In the genomic region with DNA sequence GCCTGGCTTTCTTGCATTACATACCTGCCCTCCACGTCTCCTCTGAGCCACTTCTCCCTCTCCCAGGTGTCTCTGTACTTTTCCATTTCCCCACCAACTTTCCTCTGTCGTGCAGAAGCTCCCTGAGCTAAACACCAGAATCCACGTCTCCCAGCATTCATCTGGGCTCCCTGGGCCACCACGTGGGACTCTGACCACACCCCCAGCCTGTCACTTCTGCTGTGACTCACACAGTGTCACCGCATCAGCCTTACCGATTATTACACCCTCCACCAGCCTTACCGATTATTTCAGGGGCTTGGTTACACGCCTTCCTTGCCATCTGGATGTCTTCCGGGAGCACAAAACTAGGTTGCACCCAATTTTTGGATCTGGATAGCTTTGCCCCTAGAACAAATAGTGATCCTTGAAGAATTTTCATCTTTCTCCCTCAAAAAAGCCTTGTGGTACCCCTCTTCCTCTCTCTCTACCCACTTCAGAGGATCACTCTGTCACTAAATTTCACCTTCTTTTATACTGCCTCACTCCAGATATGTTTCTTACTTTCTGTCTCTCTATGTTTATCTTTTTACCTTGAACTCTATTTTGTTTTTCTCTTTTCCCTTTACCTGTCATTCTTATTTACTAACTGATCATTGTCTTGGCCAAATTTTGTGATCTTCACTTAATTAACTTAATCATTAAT, we compare ENCODE assay signal across 9 cellular contexts.
A peak's percentile ranks its signal among the peaks of the same experiment; 100 is the strongest.
DNase-seq lines count a peak whose midpoint lies in the region; ATAC-seq and TF ChIP-seq lines count a peak whose summit lies in the region.
"Had no signal": no experiment of that assay in that cellular context is flagged by ENCODE, and none has a peak within 500 bp of the region (broad histone marks: within the 10 kb centered on the region; RNA-seq: fewer than 3 reads in every experiment).

No MANE protein-coding gene starts in this region.

- H3K9me2 ChIP-seq in Loucy (replicated peaks; ENCODE audit: low read depth, low read length), result no peaks in the 10 kb centered on the region

- peaks cover 25% of the 10 kb centered on the region for H3K9me3 Mint-ChIP-seq in activated naive CD8-positive, alpha-beta T cell treated with anti-CD3 and anti-CD28 coated beads, Interleukin-2, amount 50 U/mL, for 24 hours

- no peak overlapping the region for H3K4me2 ChIP-seq in Loucy (ENCODE audit: low read depth, low read length, poor library complexity, severe bottlenecking)

- H2AFZ ChIP-seq in Loucy (ENCODE audit: low read length), result 0 out of 2 replicates have a peak overlapping the region, but pooled peaks have one; percentile 23

- H3K27ac Mint-ChIP-seq in activated naive CD8-positive, alpha-beta T cell treated with anti-CD3 and anti-CD28 coated beads, Interleukin-2, amount 50 U/mL, for 24 hours, result peak overlapping the region; percentile 73

- peak overlapping the region; percentile 50 for H3K4me3 Mint-ChIP-seq in activated naive CD8-positive, alpha-beta T cell treated with anti-CD3 and anti-CD28 coated beads, Interleukin-2, amount 50 U/mL, for 24 hours

- H3K4me1 Mint-ChIP-seq in activated naive CD8-positive, alpha-beta T cell treated with anti-CD3 and anti-CD28 coated beads, Interleukin-2, amount 50 U/mL, for 24 hours, result peaks cover 12% of the 10 kb centered on the region

- H3K4me3 ChIP-seq in Loucy (ENCODE audit: low read length, poor library complexity, severe bottlenecking), result no peak overlapping the region
- H3K4me3 ChIP-seq: lung had no signal

- H3K36me3 Mint-ChIP-seq in activated naive CD8-positive, alpha-beta T cell treated with anti-CD3 and anti-CD28 coated beads, Interleukin-2, amount 50 U/mL, for 24 hours (ENCODE audit: low read depth), result peaks cover 9% of the 10 kb centered on the region

- peak; percentile 100 for ATAC-seq in activated naive CD8-positive, alpha-beta T cell treated with anti-CD3 and anti-CD28 coated beads, Interleukin-2, amount 50 U/mL, for 24 hours
- ATAC-seq in HG02623 (IDR thresholded peaks at IDR 0.05; ENCODE audit: unreplicated experiment) (no peak), HG02870 (IDR thresholded peaks at IDR 0.05; ENCODE audit: unreplicated experiment) (no peak)

- DNase-seq in activated CD4-positive, alpha-beta T cell treated with anti-CD3 and anti-CD28 coated beads for 4 hours, result peak; percentile 26 to 40
- peak; percentile 65 for DNase-seq in activated naive CD8-positive, alpha-beta T cell treated with anti-CD3 and anti-CD28 coated beads, Interleukin-2, amount 50 U/mL, for 24 hours
- DNase-seq in stimulated activated CD8-positive, alpha-beta memory T cell treated with anti-CD3 and anti-CD28 coated beads, Interleukin-7, amount 100 ng/mL, for 1 hour (ENCODE audit: low read depth in 2 of 2), result peak; percentile 24 to 26
- no peak for DNase-seq in NCI-H774 (lab: John Stamatoyannopoulos, UW)
- DNase-seq: NCI-H2029 treated with DMSO at 0.1 percent for 48 hours had no signal

- H3K79me2 ChIP-seq in Loucy (ENCODE audit: insufficient read depth, low read length), result no peaks in the 10 kb centered on the region

- no peaks in the 10 kb centered on the region; the same call in 1 of the 2 replicates for H3K9me3 ChIP-seq in Loucy (ENCODE audit: insufficient read depth, low read depth, low read length)

- H3K27me3 Mint-ChIP-seq in activated naive CD8-positive, alpha-beta T cell treated with anti-CD3 and anti-CD28 coated beads, Interleukin-2, amount 50 U/mL, for 24 hours, result no peaks in the 10 kb centered on the region

- peaks cover 19% of the 10 kb centered on the region for H3K4me1 ChIP-seq in Loucy (ENCODE audit: insufficient read depth, low read length, poor library complexity, severe bottlenecking)

- no peak overlapping the region for H3K9ac ChIP-seq in Loucy (ENCODE audit: low read depth, low read length, poor library complexity, severe bottlenecking)

- TF ChIP-seq CTCF in Loucy (conservative IDR thresholded peaks at IDR 0.05; ENCODE audit: low read length), result no peak

- no peaks in the 10 kb centered on the region for H4K20me1 ChIP-seq in Loucy (ENCODE audit: insufficient read depth, low read length, poor library complexity, severe bottlenecking)

- H3K27me3 ChIP-seq in Loucy (ENCODE audit: insufficient read depth, low read length, poor library complexity, severe bottlenecking), result no peaks in the 10 kb centered on the region

- H3F3A ChIP-seq in Loucy (ENCODE audit: low read depth), result no peaks in the 10 kb centered on the region

- no peaks in the 10 kb centered on the region for H3K36me3 ChIP-seq in Loucy (ENCODE audit: insufficient read depth, low read length)
